ENCODE assay signal across 20 cellular contexts in the genomic region with DNA sequence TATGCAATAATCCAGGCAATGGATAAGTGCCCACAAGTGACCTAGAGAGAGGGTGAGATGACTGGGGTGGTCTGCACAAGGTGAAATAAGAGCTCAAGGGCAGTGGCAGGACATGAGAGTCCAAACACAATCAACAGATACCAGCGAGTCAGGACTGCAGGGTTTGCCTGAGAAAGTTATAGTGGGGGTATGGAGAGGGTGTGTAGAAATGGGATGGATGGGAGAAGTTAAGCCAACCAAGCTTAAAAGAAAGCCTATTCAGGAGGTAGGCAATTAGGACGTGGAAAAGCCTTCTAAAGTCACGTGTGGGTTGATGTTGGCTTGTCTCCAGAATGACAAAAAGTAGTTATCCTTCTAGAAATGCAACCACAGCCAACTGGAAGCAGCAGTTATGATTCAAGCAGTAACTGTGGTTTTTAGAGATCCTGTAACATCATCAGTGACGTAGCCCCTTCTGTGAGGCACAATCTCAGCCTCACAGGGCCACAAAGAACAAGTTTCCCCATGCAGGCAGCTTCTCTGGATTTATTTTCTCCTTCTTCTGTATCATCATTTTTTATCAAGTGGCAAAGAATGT. TPM values are rescaled to one million over a fixed set of nuclear protein-coding genes. Genes with fewer than 3 reads are reported as not detected.
DNase-seq lines count a peak whose midpoint lies in the region; ATAC-seq and TF ChIP-seq lines count a peak whose summit lies in the region.
"Had no signal": no experiment of that assay in that cellular context is flagged by ENCODE, and none has a peak within 500 bp of the region (broad histone marks: within the 10 kb centered on the region; RNA-seq: fewer than 3 reads in every experiment).

No MANE protein-coding gene starts in this region.

- no peaks in the 10 kb centered on the region for H3F3A ChIP-seq in GM23248 (ENCODE audit: insufficient read depth)

- H3K9me3 ChIP-seq in GM23248 (ENCODE audit: low read depth) = no peaks in the 10 kb centered on the region
- H3K9me3 ChIP-seq in esophagus muscularis mucosa = no peaks in the 10 kb centered on the region
- H3K9me3 ChIP-seq: ascending aorta, BE2C, HAP-1, ovary, thoracic aorta had no signal

- intact Hi-C loops in esophagus muscularis mucosa (cut with DNase I) = no loop called here
- intact Hi-C loops in left colon (cut with DNase I, micrococcal nuclease) = no loop called here

- 23 to 24% methylated on average over 4 of the region's 4 CpGs for WGBS in GM23248 (ENCODE audit: low coverage in 1 of 2, low lambda C conversion rate in 2 of 2, missing lambda C conversion rate in 2 of 2), 2 experiments
- WGBS in esophagus muscularis mucosa = 39% methylated on average over 4 of the region's 4 CpGs

- in situ Hi-C loops in GM23248 (cut with MboI) = no loop called here

- DNase-seq in AG08395 (ENCODE audit: low spot score) (peak; percentile 60), GM23248 (peak; percentile 48), amniotic stem cell (lab: John Stamatoyannopoulos, UW) (peak; percentile 36), fibroblast of the aortic adventitia (ENCODE audit: low read depth) (peak; percentile 8), esophagus muscularis mucosa (ENCODE audit: extremely low spot score) (no peak), retina (no peak), NCI-H1092 (lab: John Stamatoyannopoulos, UW) (no peak), left colon (no peak)
- DNase-seq: BE2C, cortex of kidney, glutamatergic neuron, NCI-H1417, NCI-H2171, NCI-H748 treated with DMSO at 0.1 percent for 48 hours, ovary had no signal

- ATAC-seq in left colon = no peak
- ATAC-seq: WTC11 had no signal

- H4K20me1 ChIP-seq in GM23248 (ENCODE audit: insufficient read depth) = no peaks in the 10 kb centered on the region

- H3K79me2 ChIP-seq in GM23248 (ENCODE audit: insufficient read depth) = no peaks in the 10 kb centered on the region

- H3K4me3 ChIP-seq in GM23248 (no peak overlapping the region), fibroblast of the aortic adventitia (ENCODE audit: low read depth, low read length) (no peak overlapping the region), esophagus muscularis mucosa (no peak overlapping the region)
- H3K4me3 ChIP-seq: ascending aorta, HAP-1, ovary, thoracic aorta had no signal

- H3K4me1 ChIP-seq in GM23248 (ENCODE audit: insufficient read depth) = no peaks in the 10 kb centered on the region
- H3K4me1 ChIP-seq in esophagus muscularis mucosa = peaks cover 0 to 22% (median 15%) of the 10 kb centered on the region in 4 donors
- H3K4me1 ChIP-seq: ascending aorta, BE2C had no signal

- no peaks in the 10 kb centered on the region for H3K36me3 ChIP-seq in GM23248 (ENCODE audit: low read depth)
- H3K36me3 ChIP-seq in esophagus muscularis mucosa = no peaks in the 10 kb centered on the region
- H3K36me3 ChIP-seq: ascending aorta, BE2C, HAP-1, ovary, thoracic aorta had no signal

- no peak for TF ChIP-seq POLR2A in esophagus muscularis mucosa (IDR thresholded peaks at IDR 0.05; ENCODE audit: low read depth)

- H3K27me3 ChIP-seq in GM23248 (replicated peaks; ENCODE audit: insufficient read depth) = 0 out of 2 replicates have a peak, but pooled peaks cover 1% of the 10 kb centered on the region
- H3K27me3 ChIP-seq in esophagus muscularis mucosa = no peaks in the 10 kb centered on the region
- H3K27me3 ChIP-seq: ascending aorta, BE2C, ovary had no signal

- H3K4me2 ChIP-seq in GM23248 (ENCODE audit: unreplicated experiment) = no peak overlapping the region
- H3K4me2 ChIP-seq: KMS-11 had no signal

- H3K27ac ChIP-seq in GM23248 (no peak overlapping the region), esophagus muscularis mucosa (replicated peaks in 1 of 4) (no peak overlapping the region)
- H3K27ac ChIP-seq: ascending aorta, KMS-11, ovary, thoracic aorta had no signal

- H2AFZ ChIP-seq in GM23248 = no peak overlapping the region

- TF ChIP-seq CTCF in fibroblast of the aortic adventitia (IDR thresholded peaks at IDR 0.05; ENCODE audit: insufficient read depth, low read length) (no peak), esophagus muscularis mucosa (IDR thresholded peaks at IDR 0.05) (no peak)

- no peak for TF ChIP-seq EP300 in esophagus muscularis mucosa (IDR thresholded peaks at IDR 0.05)

- H3K9me2 ChIP-seq in GM23248 (ENCODE audit: insufficient read depth) = no peaks in the 10 kb centered on the region

- no peak overlapping the region for H3K9ac ChIP-seq in GM23248
- H3K9ac ChIP-seq: KMS-11 had no signal

RNA-seq across cellular contexts. Expression of a gene that starts 56.1 kb away (rescaled TPM):
- total RNA-seq in GM23248 (2014; rRNA removed; shearing (Covaris generic)) = 1.9 and 4.4 TPM in 2 replicates
- 1.8 and 3.1 TPM in 2 replicates for polyA plus RNA-seq in GM23248 (2016; fragmentation: Nextera tagmentation; extraction: Ambion mirVana)
- total RNA-seq in fibroblast of the aortic adventitia (ENCODE audit: low replicate concordance) (2.2 and 5.5 TPM in 2 replicates), esophagus muscularis mucosa (10 to 100 TPM in 2 of 4 donors, 1 to 10 TPM in 2; 7.5 to 15.2 (median 9.9) TPM), left colon (10 to 100 TPM; 29.5 to 32.4 TPM)

Comparison
In these comparisons a context has a peak if more than half of its experiments do, and no peak if none do; other contexts are left out.
1. DNase-seq: peak in AG08395 (single experiment), GM23248 (single experiment), amniotic stem cell (single experiment) and fibroblast of the aortic adventitia (single experiment); none in esophagus muscularis mucosa (single experiment), retina (single experiment), NCI-H1092 (single experiment) and left colon (0 of 2).